In the genomic region with DNA sequence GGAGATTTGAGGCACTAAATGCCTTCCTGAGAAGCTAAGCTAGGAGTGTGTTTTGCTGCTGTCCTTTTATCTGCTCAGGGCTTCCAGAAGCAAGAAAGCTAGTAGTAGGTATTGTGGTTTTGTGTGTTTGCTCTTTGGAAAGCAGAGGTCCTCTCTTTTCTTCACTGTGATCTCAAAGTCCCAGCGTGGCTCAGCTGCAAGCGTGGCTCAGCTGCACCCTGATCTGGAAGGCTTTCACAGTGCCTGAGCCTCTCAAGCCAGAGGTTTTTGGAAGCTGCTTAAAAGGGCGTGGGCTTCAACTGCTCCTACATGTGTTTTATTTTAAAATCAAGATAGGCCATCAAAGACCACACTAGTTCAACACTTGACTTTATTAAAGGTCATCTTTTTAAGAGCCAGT, we compare ENCODE assay signal across 9 cellular contexts.
DNase-seq lines count a peak whose midpoint lies in the region; ATAC-seq lines count a peak whose summit lies in the region.
"Had no signal": no experiment of that assay in that cellular context is flagged by ENCODE, and none has a peak within 500 bp of the region (broad histone marks: within the 10 kb centered on the region; RNA-seq: fewer than 3 reads in every experiment).

No MANE protein-coding gene starts in this region.

- no peaks in the 10 kb centered on the region for H3K27me3 Mint-ChIP-seq in naive thymus-derived CD8-positive, alpha-beta T cell

- peak; percentile 38 for DNase-seq in EH (ENCODE audit: low read depth)
- DNase-seq in Jurkat, Clone E6-1 (ENCODE audit: low read depth, low spot score): peak; percentile 88
- peak; percentile 29 for DNase-seq in amniotic epithelial cell (ENCODE audit: low read depth)
- DNase-seq in naive thymus-derived CD8-positive, alpha-beta T cell: peak in 2 of 10 donors; percentile 31 to 35
- DNase-seq in H7: no peak
- no peak for DNase-seq in NCI-H2029 treated with DMSO at 0.1 percent for 48 hours (lab: John Stamatoyannopoulos, UW)
- DNase-seq: HCEC 1CT, NCI-H187 treated with DMSO at 0.1 percent for 48 hours had no signal

- peak overlapping the region in 6 of 10 donors; percentile 7 to 50 (median 34) for H3K4me3 Mint-ChIP-seq in naive thymus-derived CD8-positive, alpha-beta T cell

- H3K27me3 ChIP-seq in H7 (ENCODE audit: control insufficient read depth, insufficient read depth, low read length): no peaks in the 10 kb centered on the region

- H3K4me1 Mint-ChIP-seq in naive thymus-derived CD8-positive, alpha-beta T cell: peaks cover 27 to 70% (median 58%) of the 10 kb centered on the region in 4 donors

- no peak overlapping the region for H3K4me3 ChIP-seq in Jurkat, Clone E6-1 (ENCODE audit: low read length)
- no peak overlapping the region for H3K4me3 ChIP-seq in H7 (ENCODE audit: insufficient read depth, low read depth, low read length)

- peak; percentile 62 to 71 for ATAC-seq in naive thymus-derived CD8-positive, alpha-beta T cell
- ATAC-seq in GM19035 (IDR thresholded peaks at IDR 0.05; ENCODE audit: unreplicated experiment): no peak

- H3K9me3 Mint-ChIP-seq in naive thymus-derived CD8-positive, alpha-beta T cell: peaks cover 0 to 3% (median under 1%) of the 10 kb centered on the region in 9 donors

- H3K27ac Mint-ChIP-seq in naive thymus-derived CD8-positive, alpha-beta T cell: peak overlapping the region; percentile 21 to 85 (median 66)

- no peaks in the 10 kb centered on the region for H3K36me3 ChIP-seq in H7 (replicated peaks; ENCODE audit: control insufficient read depth, insufficient read depth, low read length)

- peaks cover 3 to 10% (median 7%) of the 10 kb centered on the region in 3 donors for H3K36me3 Mint-ChIP-seq in naive thymus-derived CD8-positive, alpha-beta T cell

- POLR2A ChIA-PET in naive thymus-derived CD8-positive, alpha-beta T cell (lab: Charles Lee): interaction anchor here (0.6 kb wide), 1 partner anchor 39 kb away, joined by 4 read pairs; no protein-coding TSS in a partner anchor

Comparison
In these comparisons a context has a peak if more than half of its experiments do, and no peak if none do; other contexts are left out.
1. DNase-seq: peak in EH (single experiment), Jurkat, Clone E6-1 (single experiment) and amniotic epithelial cell (single experiment); none in H7 (single experiment) and NCI-H2029 treated with DMSO at 0.1 percent for 48 hours (single experiment).